Comparison of ENCODE assay signal across 10 cellular contexts in the genomic region with DNA sequence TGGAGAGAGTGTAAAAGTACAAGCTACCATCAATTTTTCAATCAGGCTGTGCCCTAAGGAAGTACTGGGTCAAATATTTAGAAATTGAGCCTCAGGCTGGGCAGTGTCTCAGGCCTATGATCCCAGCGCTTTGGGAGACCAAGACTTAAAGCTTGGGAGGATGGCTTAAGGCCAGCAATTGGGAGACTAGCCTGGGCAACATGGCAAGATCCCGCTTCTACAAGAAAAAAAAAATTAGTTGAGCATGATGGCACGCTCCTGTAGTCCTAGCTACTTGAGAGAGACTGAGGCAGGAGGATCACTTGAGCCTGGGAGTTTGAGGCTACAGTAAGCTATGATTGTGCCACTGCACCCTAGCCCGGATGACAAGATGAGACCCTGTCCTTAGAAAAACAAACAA. TPM values are rescaled to one million over a fixed set of nuclear protein-coding genes. Genes with fewer than 3 reads are reported as not detected.
DNase-seq lines count a peak whose midpoint lies in the region; ATAC-seq and TF ChIP-seq lines count a peak whose summit lies in the region.
"Had no signal": no experiment of that assay in that cellular context is flagged by ENCODE, and none has a peak within 500 bp of the region (broad histone marks: within the 10 kb centered on the region; RNA-seq: fewer than 3 reads in every experiment).

No MANE protein-coding gene starts in this region.

- H3K4me3 ChIP-seq in OCI-LY1 (ENCODE audit: low read depth, low read length, poor library complexity, severe bottlenecking) (no peak overlapping the region), colonic mucosa (no peak overlapping the region), psoas muscle (no peak overlapping the region)

- CTCF ChIA-PET in Calu3 (lab: Charles Lee), result no interaction called here

- no peaks in the 10 kb centered on the region for H3K36me3 ChIP-seq in OCI-LY1 (ENCODE audit: insufficient read depth, low read length)
- H3K36me3 ChIP-seq in colonic mucosa, result no peaks in the 10 kb centered on the region
- no peaks in the 10 kb centered on the region for H3K36me3 ChIP-seq in psoas muscle (ENCODE audit: insufficient read depth in 1 of 2, low read depth in 1 of 2)

- H3K9me3 ChIP-seq in OCI-LY1 (ENCODE audit: low read length), result no peaks in the 10 kb centered on the region
- no peaks in the 10 kb centered on the region for H3K9me3 ChIP-seq in colonic mucosa
- H3K9me3 ChIP-seq in psoas muscle, result no peaks in the 10 kb centered on the region

- H3K27ac ChIP-seq in OCI-LY1 (ENCODE audit: low read depth, low read length, poor library complexity, severe bottlenecking), result peak overlapping the region; percentile 96
- peak overlapping the region; percentile 100 for H3K27ac ChIP-seq in colonic mucosa
- peak overlapping the region; percentile 92 for H3K27ac ChIP-seq in psoas muscle

- DNase-seq in Calu3 (no peak), colonic mucosa (no peak), psoas muscle (no peak), SW 1271 (lab: John Stamatoyannopoulos, UW) (no peak), amniotic stem cell (lab: John Stamatoyannopoulos, UW) (no peak), UCSD-AML1 (lab: John Stamatoyannopoulos, UW; ENCODE audit: unreplicated experiment) (no peak)
- DNase-seq: hippocampal formation; stimulated activated CD4-positive, alpha-beta T cell treated with anti-CD3 and anti-CD28 coated beads, Interleukin-4, amount 100 ng/mL, for 4 hours had no signal

- no TSS peak for BruUV-seq in Calu3 (replicated peaks; lab: Mats Ljungman, UMichigan)

- no peak overlapping the region; the same call in 1 of the 2 replicates for H3K4me2 ChIP-seq in OCI-LY1 (ENCODE audit: low read length)

- no peak overlapping the region for H2AFZ ChIP-seq in OCI-LY1 (ENCODE audit: low read length)

- ATAC-seq in psoas muscle (no peak), GM18505 (IDR thresholded peaks at IDR 0.05; ENCODE audit: unreplicated experiment) (no peak)

- intact Hi-C loops in Calu3 (cut with micrococcal nuclease; ENCODE audit: unreplicated experiment), result loop anchor here (5.0 kb wide), 1 partner anchor 40 kb away; no protein-coding TSS in a partner anchor
- intact Hi-C loops in colonic mucosa (cut with DNase I), result no loop called here
- intact Hi-C loops in psoas muscle (cut with DNase I), result loop anchor here in 1 of 2 donors (5.0 kb wide), 1 partner anchor 360 kb away; no protein-coding TSS in a partner anchor

- H3K27me3 ChIP-seq in OCI-LY1 (ENCODE audit: insufficient read depth, low read length) (no peaks in the 10 kb centered on the region), colonic mucosa (no peaks in the 10 kb centered on the region), psoas muscle (ENCODE audit: insufficient read depth in 3 of 3, low read length in 2 of 3) (no peaks in the 10 kb centered on the region)

- peaks cover 41% of the 10 kb centered on the region for H3K36me3 Mint-ChIP-seq in Calu3 (ENCODE audit: insufficient read depth, unreplicated experiment)

- TF ChIP-seq POLR2A in GM18505 (IDR thresholded peaks at IDR 0.05; ENCODE audit: borderline replicate concordance, extremely low read depth, insufficient read depth, insufficient read length), result no peak

- H3F3A ChIP-seq in OCI-LY1 (ENCODE audit: insufficient read depth, low read length), result no peaks in the 10 kb centered on the region

- TF ChIP-seq CTCF in Calu3 (IDR thresholded peaks at IDR 0.05; ENCODE audit: unreplicated experiment) (no peak), OCI-LY1 (IDR thresholded peaks at IDR 0.05; ENCODE audit: low read length) (no peak), colonic mucosa (IDR thresholded peaks at IDR 0.05) (no peak), psoas muscle (IDR thresholded peaks at IDR 0.05) (no peak)

- no peaks in the 10 kb centered on the region for H3K9me3 Mint-ChIP-seq in Calu3 (ENCODE audit: low read depth, unreplicated experiment)

- peak overlapping the region; percentile 91 for H3K4me3 Mint-ChIP-seq in Calu3 (ENCODE audit: low read depth, unreplicated experiment)

- H3K9ac ChIP-seq in OCI-LY1 (ENCODE audit: low read length) (no peak overlapping the region), colonic mucosa (ENCODE audit: low read depth in 2 of 2, low read length in 2 of 2) (no peak overlapping the region)

- H4K20me1 ChIP-seq in OCI-LY1 (ENCODE audit: insufficient read depth, low read length), result no peaks in the 10 kb centered on the region

- no peaks in the 10 kb centered on the region for H3K9me2 ChIP-seq in OCI-LY1 (ENCODE audit: low read depth, low read length)

- H3K4me1 ChIP-seq in OCI-LY1 (ENCODE audit: insufficient read depth, low read length, severe bottlenecking), result peaks cover 24% of the 10 kb centered on the region
- peaks cover 3% of the 10 kb centered on the region for H3K4me1 ChIP-seq in colonic mucosa
- peaks cover 24% of the 10 kb centered on the region for H3K4me1 ChIP-seq in psoas muscle

- H3K79me2 ChIP-seq in OCI-LY1 (ENCODE audit: insufficient read depth, low read length), result peaks cover 25% of the 10 kb centered on the region

- 85 to 99% (median 86%) methylated on average over 4 of the region's 4 CpGs for WGBS in psoas muscle, 3 donors

- peak overlapping the region; percentile 90 for H3K27ac Mint-ChIP-seq in Calu3 (ENCODE audit: unreplicated experiment)

- H3K4me1 Mint-ChIP-seq in Calu3 (ENCODE audit: low read depth, unreplicated experiment), result peaks cover 14% of the 10 kb centered on the region

- no peaks in the 10 kb centered on the region for H3K27me3 Mint-ChIP-seq in Calu3 (ENCODE audit: unreplicated experiment)

RNA-seq across cellular contexts. Expression of a gene that starts 2.0 kb away (rescaled TPM):
- total RNA-seq in Calu3 (2022), result 68.3 and 72.4 TPM in 2 replicates
- 10 to 100 TPM; 68.2 to 71.4 TPM for total RNA-seq in colonic mucosa
- 10 to 100 TPM; 22.4 to 26.6 (median 24.7) TPM for total RNA-seq in psoas muscle
- 10 to 100 TPM; 12.6 to 44.1 (median 33.6) TPM for polyA plus RNA-seq in psoas muscle
